8 cellular contexts compared by ENCODE assay signal in the genomic region with DNA sequence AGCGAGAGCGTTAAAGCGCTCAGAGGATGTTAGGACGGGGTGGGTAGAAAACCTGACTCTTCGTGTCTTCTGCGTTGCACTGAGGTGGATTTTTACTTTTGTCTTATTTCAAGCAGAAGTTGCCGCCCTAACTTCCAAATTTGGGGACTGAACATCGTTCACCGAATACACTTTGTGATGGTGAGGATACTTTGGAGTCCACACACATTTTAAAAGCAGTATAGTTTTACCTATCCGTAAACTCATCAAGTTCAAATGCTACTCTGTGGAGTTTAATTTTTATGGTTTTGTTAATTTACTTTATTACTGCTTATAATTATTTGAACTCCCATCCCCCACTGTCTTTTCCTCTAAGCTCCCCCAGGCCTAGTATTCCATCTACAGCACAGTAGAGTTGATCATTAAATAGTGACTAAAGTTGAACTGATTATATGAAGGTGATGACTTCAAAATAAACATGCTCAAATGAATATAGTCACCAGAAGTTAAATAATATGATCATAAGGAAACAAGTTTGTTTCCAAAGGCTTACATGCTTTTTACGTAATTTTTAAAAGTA. TPM values are rescaled to one million over a fixed set of nuclear protein-coding genes. Genes with fewer than 3 reads are reported as not detected.
DNase-seq lines count a peak whose midpoint lies in the region; ATAC-seq, FAIRE-seq and TF ChIP-seq lines count a peak whose summit lies in the region.

No MANE protein-coding gene starts in this region.

- H2AFZ ChIP-seq in keratinocyte (ENCODE audit: control insufficient read depth, low read length), result peak overlapping the region; percentile 77

- intact Hi-C loops in activated CD4-positive, alpha-beta T cell treated with anti-CD3 and anti-CD28 coated beads for 36 hours (cut with DNase I, micrococcal nuclease), result loop anchor here (2.0 to 5.0 kb wide), 3 partner anchors 69 to 293 kb away; no protein-coding TSS in a partner anchor

- peak overlapping the region; percentile 77 for H3K4me2 ChIP-seq in keratinocyte (ENCODE audit: control insufficient read depth, extremely low read depth, insufficient read depth, low read depth, low read length)

- H3K36me3 Mint-ChIP-seq in activated CD4-positive, alpha-beta T cell treated with anti-CD3 and anti-CD28 coated beads for 36 hours (ENCODE audit: low read depth), result peaks cover 20% of the 10 kb centered on the region
- peaks cover 5 to 17% of the 10 kb centered on the region in 2 donors for H3K36me3 Mint-ChIP-seq in activated naive CD4-positive, alpha-beta T cell treated with anti-CD3 and anti-CD28 coated beads, Interleukin-2, amount 50 U/mL, for 72 hours

- no peaks in the 10 kb centered on the region for H3K9me3 Mint-ChIP-seq in activated CD4-positive, alpha-beta T cell treated with anti-CD3 and anti-CD28 coated beads for 36 hours (ENCODE audit: low read depth)
- no peaks in the 10 kb centered on the region for H3K9me3 Mint-ChIP-seq in activated naive CD4-positive, alpha-beta T cell treated with anti-CD3 and anti-CD28 coated beads, Interleukin-2, amount 50 U/mL, for 72 hours

- no peak for ATAC-seq in activated CD4-positive, alpha-beta T cell treated with anti-CD3 and anti-CD28 coated beads for 36 hours
- ATAC-seq in activated naive CD4-positive, alpha-beta T cell treated with anti-CD3 and anti-CD28 coated beads, Interleukin-2, amount 50 U/mL, for 72 hours, result no peak

- H3K9me3 ChIP-seq in keratinocyte (ENCODE audit: control insufficient read depth, low read depth, low read length), result no peaks in the 10 kb centered on the region

- no peaks in the 10 kb centered on the region for H3K27me3 Mint-ChIP-seq in activated CD4-positive, alpha-beta T cell treated with anti-CD3 and anti-CD28 coated beads for 36 hours

- peaks cover 2 to 3% of the 10 kb centered on the region in 2 experiments for H3K36me3 ChIP-seq in keratinocyte (ENCODE audit: control insufficient read depth in 2 of 2, extremely low read depth in 1 of 2, insufficient read depth in 2 of 2, low read length in 2 of 2)

- POLR2A ChIA-PET in activated CD4-positive, alpha-beta T cell treated with anti-CD3 and anti-CD28 coated beads for 36 hours (lab: Charles Lee), result interaction anchor here (0.6 to 0.8 kb wide), 2 partner anchors 12 to 1359 kb away, joined by 3 to 4 read pairs; no protein-coding TSS in a partner anchor

- no peak for TF ChIP-seq CTCF in keratinocyte (optimal IDR thresholded peaks at IDR 0.05 in 1 of 3, IDR thresholded peaks at IDR 0.05 in 1 of 3, conservative IDR thresholded peaks at IDR 0.05 in 1 of 3; ENCODE audit: extremely low read depth in 1 of 3, insufficient read depth in 2 of 3, low read length in 3 of 3)

- no peaks in the 10 kb centered on the region for H3K27me3 ChIP-seq in keratinocyte (ENCODE audit: control insufficient read depth, extremely low read depth, insufficient read depth, low read length)

- FAIRE-seq in keratinocyte (lab: Jason Lieb, UNC), result no peak

- H3K4me1 Mint-ChIP-seq in activated CD4-positive, alpha-beta T cell treated with anti-CD3 and anti-CD28 coated beads for 36 hours, result peaks cover 24% of the 10 kb centered on the region

- peaks cover 19% of the 10 kb centered on the region for H3K79me2 ChIP-seq in keratinocyte (ENCODE audit: control insufficient read depth, insufficient read depth, low read length)

- dilution Hi-C loops in keratinocyte (cut with MboI; ENCODE audit: extremely low pct_ligation_motif_present, low sequenced_read_pairs), result no loop called here

- no peaks in the 10 kb centered on the region for H3K9me1 ChIP-seq in keratinocyte (ENCODE audit: control insufficient read depth, extremely low read depth, insufficient read depth, low read length)

- H3K4me1 ChIP-seq in keratinocyte (ENCODE audit: control insufficient read depth, extremely low read depth, insufficient read depth, low read length), result peaks cover 29% of the 10 kb centered on the region

- no peak for DNase-seq in activated CD4-positive, alpha-beta T cell treated with anti-CD3 and anti-CD28 coated beads for 36 hours
- no peak for DNase-seq in activated CD4-positive, alpha-beta T cell treated with anti-CD3 and anti-CD28 coated beads for 1 hour
- no peak for DNase-seq in activated naive CD4-positive, alpha-beta T cell treated with anti-CD3 and anti-CD28 coated beads, Interleukin-2, amount 50 U/mL, for 72 hours (ENCODE audit: low spot score in 2 of 2)
- DNase-seq in keratinocyte (ENCODE audit: low read depth, low spot score), result no peak
- DNase-seq in NCI-H2196 (lab: John Stamatoyannopoulos, UW; ENCODE audit: unreplicated experiment), result no peak
- no peak for DNase-seq in activated gamma-delta T cell (lab: John Stamatoyannopoulos, UW)
- no peak for DNase-seq in activated CD4-positive, alpha-beta T cell treated with anti-CD3 and anti-CD28 coated beads, Interleukin-2, amount 50 U/mL, for 4 hours

- no peaks in the 10 kb centered on the region for H4K20me1 ChIP-seq in keratinocyte (ENCODE audit: control insufficient read depth, extremely low read depth, insufficient read depth, low read length)

- H3K27ac Mint-ChIP-seq in activated CD4-positive, alpha-beta T cell treated with anti-CD3 and anti-CD28 coated beads for 36 hours, result peak overlapping the region; percentile 81
- peak overlapping the region; percentile 81 to 84 for H3K27ac Mint-ChIP-seq in activated naive CD4-positive, alpha-beta T cell treated with anti-CD3 and anti-CD28 coated beads, Interleukin-2, amount 50 U/mL, for 72 hours

- peak overlapping the region; percentile 87 for H3K9ac ChIP-seq in keratinocyte (ENCODE audit: control insufficient read depth, extremely low read depth, insufficient read depth, low read length)

- H3K27ac ChIP-seq in keratinocyte (ENCODE audit: control insufficient read depth, insufficient read depth, low read length) (peak overlapping the region; percentile 91), temporal lobe (ENCODE audit: low read depth, low read length) (peak overlapping the region; percentile 51)

- CTCF ChIA-PET in activated CD4-positive, alpha-beta T cell treated with anti-CD3 and anti-CD28 coated beads for 36 hours (lab: Charles Lee), result interaction anchor here (0.7 to 1.3 kb wide), 5 partner anchors 9 to 265 kb away, joined by 3 to 6 read pairs (median 3); no protein-coding TSS in a partner anchor

- peak overlapping the region; percentile 77 for H3K4me3 Mint-ChIP-seq in activated CD4-positive, alpha-beta T cell treated with anti-CD3 and anti-CD28 coated beads for 36 hours

- H3K4me3 ChIP-seq in keratinocyte (ENCODE audit: control insufficient read depth in 2 of 3, extremely low read depth in 1 of 3, insufficient read depth in 2 of 3, low read depth in 1 of 3, low read length in 3 of 3), result peak overlapping the region; percentile 57 to 70 (median 63)

RNA-seq across cellular contexts. Expression of gene EOGT, which starts 0.6 kb away (rescaled TPM):
- total RNA-seq in activated CD4-positive, alpha-beta T cell treated with anti-CD3 and anti-CD28 coated beads for 36 hours, result 1 to 10 TPM; 6.0 to 8.4 TPM
- total RNA-seq in activated naive CD4-positive, alpha-beta T cell treated with anti-CD3 and anti-CD28 coated beads, Interleukin-2, amount 50 U/mL, for 72 hours, result 10 to 100 TPM in 1 of 2 donors, 1 to 10 TPM in 1; 7.9 to 13.7 TPM
- 23.4 to 39.0 TPM (median 35.5 TPM) in 3 replicates for polyA plus RNA-seq in keratinocyte
- polyA plus RNA-seq in keratinocyte (2011; ENCODE audit: low read depth), result 13.7 TPM
- polyA plus RNA-seq in keratinocyte (2011; cell fraction: cytosol; rRNA removed), result 16.3 and 30.1 TPM in 2 replicates
- polyA plus RNA-seq in keratinocyte (2011; cell fraction: nucleus; rRNA removed), result 50.9 and 60.1 TPM in 2 replicates
- 11.3 and 35.8 TPM in 2 replicates for polyA plus RNA-seq in keratinocyte (2012; ENCODE audit: low replicate concordance)
- polyA minus RNA-seq in keratinocyte, result 27.9 to 59.3 TPM (median 32.2 TPM) in 3 replicates
- 32.4 TPM for polyA minus RNA-seq in keratinocyte (2011; cell fraction: cytosol; rRNA and poly(A)+ RNA removed)
- 53.7 and 98.0 TPM in 2 replicates for polyA minus RNA-seq in keratinocyte (2011; cell fraction: nucleus; rRNA and poly(A)+ RNA removed)
- total RNA-seq in temporal lobe, result 8.1 TPM

RNA-seq across cellular contexts. Expression of gene TMF1, which starts 38.0 kb away (rescaled TPM):
- total RNA-seq in activated CD4-positive, alpha-beta T cell treated with anti-CD3 and anti-CD28 coated beads for 36 hours, result 10 to 100 TPM; 33.2 to 34.1 TPM
- total RNA-seq in activated naive CD4-positive, alpha-beta T cell treated with anti-CD3 and anti-CD28 coated beads, Interleukin-2, amount 50 U/mL, for 72 hours, result 10 to 100 TPM; 43.2 to 44.3 TPM
- 8.5 to 13.7 TPM (median 9.6 TPM) in 3 replicates for polyA plus RNA-seq in keratinocyte
- 51.5 TPM for polyA plus RNA-seq in keratinocyte (2011; ENCODE audit: low read depth)
- polyA plus RNA-seq in keratinocyte (2011; cell fraction: cytosol; rRNA removed), result 6.0 and 9.1 TPM in 2 replicates
- polyA plus RNA-seq in keratinocyte (2011; cell fraction: nucleus; rRNA removed), result 10.6 and 14.8 TPM in 2 replicates
- 14.8 and 15.6 TPM in 2 replicates for polyA plus RNA-seq in keratinocyte (2012; ENCODE audit: low replicate concordance)
- polyA minus RNA-seq in keratinocyte, result 1.7 to 12.6 TPM (median 12.0 TPM) in 3 replicates
- polyA minus RNA-seq in keratinocyte (2011; cell fraction: cytosol; rRNA and poly(A)+ RNA removed), result 7.3 TPM
- 13.9 and 26.9 TPM in 2 replicates for polyA minus RNA-seq in keratinocyte (2011; cell fraction: nucleus; rRNA and poly(A)+ RNA removed)
- total RNA-seq in temporal lobe, result 30.0 TPM
